Comparison of ENCODE assay signal across 28 cellular contexts in genomic region chr20:44426879-44427785, GRCh38.
"Had no signal": no experiment of that assay in that cellular context is flagged by ENCODE, and none has a peak within 500 bp of the region (broad histone marks: within the 10 kb centered on the region; RNA-seq: fewer than 3 reads in every experiment).

No MANE protein-coding gene starts in this region.

- H3K27me3 ChIP-seq: adrenal gland, SJSA1 had no signal

- ATAC-seq: activated CD8-positive, alpha-beta T cell treated with anti-CD3 and anti-CD28 coated beads, Interleukin-2, amount 10 ng/mL, durations not matched to agents 7 days and 5 days; Panc1; SK-N-SH treated with all-trans-retinoic acid at 6 μM for 48 hours; WTC11 had no signal

- H3K4me1 ChIP-seq: adrenal gland, breast epithelium had no signal

- H3K9me3 ChIP-seq: adrenal gland, breast epithelium, SJSA1 had no signal

- H3K36me3 ChIP-seq: adrenal gland, breast epithelium, SJSA1 had no signal

- DNase-seq: activated CD4-positive, alpha-beta T cell treated with anti-CD3 and anti-CD28 coated beads for 48 hours; activated CD4-positive, alpha-beta T cell treated with anti-CD3 and anti-CD28 coated beads, Interleukin-2, amount 50 U/mL, for 4 hours; activated CD4-positive, CD25-positive, alpha-beta regulatory T cell treated with anti-CD3 and anti-CD28 coated beads, Interleukin-2, amount 50 U/mL, for 72 hours; activated CD8-positive, alpha-beta memory T cell treated with anti-CD3 and anti-CD28 coated beads, Interleukin-2, amount 50 U/mL, for 48 hours; activated CD8-positive, alpha-beta T cell treated with anti-CD3 and anti-CD28 coated beads, Interleukin-2, amount 10 ng/mL, durations not matched to agents 7 days and 5 days; activated naive CD4-positive, alpha-beta T cell treated with anti-CD3 and anti-CD28 coated beads, Interleukin-2, amount 50 U/mL, for 16 hours; activated naive CD8-positive, alpha-beta T cell treated with anti-CD3 and anti-CD28 coated beads, Interleukin-2, amount 10 ng/mL, durations not matched to agents 7 days and 5 days; activated T-cell treated with anti-CD3 and anti-CD28 coated beads, Interleukin-2, amount 50 U/mL, for 1 hour; adrenal gland; MV-4-11; NCI-H1092 treated with DMSO at 0.1 percent for 48 hours; NCI-H1417 treated with DMSO at 0.1 percent for 48 hours; NCI-H1694; NCI-H2029; NCI-H345; NCI-H510A; NCI-H526 treated with DMSO at 0.1 percent for 48 hours; NK-92 treated with Interleukin-12 subunit alpha and Interleukin-12 subunit beta, amount 100 ng/mL, for 24 hours; OCI-M1; Right ventricle myocardium superior; RPMI8226; SW 1271 had no signal

- H3K27ac ChIP-seq: adrenal gland, breast epithelium, KMS-11, SJSA1 had no signal

- H3K4me2 ChIP-seq: KMS-11 had no signal

- H3K9ac ChIP-seq: KMS-11 had no signal

- H3K4me3 ChIP-seq: adrenal gland, breast epithelium, SJSA1 had no signal
